In the genomic region with DNA sequence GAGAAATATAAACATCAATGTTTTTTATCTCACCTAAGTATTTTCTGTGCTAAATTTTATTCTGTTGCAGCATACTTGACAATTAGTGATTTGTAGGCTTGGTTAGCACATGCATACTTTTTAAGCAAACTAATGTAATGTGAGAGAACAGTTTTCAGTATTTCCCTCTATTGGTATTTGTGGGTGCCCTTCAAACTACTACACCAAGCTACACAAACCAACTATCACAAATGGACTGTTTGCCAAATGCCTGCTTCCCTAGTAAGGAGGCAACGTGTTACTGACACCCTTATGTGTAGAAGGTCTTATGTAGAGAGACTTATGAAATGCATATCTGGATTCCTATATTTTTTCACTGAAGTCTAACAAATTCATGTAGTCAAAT, we compare ENCODE assay signal across 9 cellular contexts.
DNase-seq lines count a peak whose midpoint lies in the region; ATAC-seq and TF ChIP-seq lines count a peak whose summit lies in the region.
"Had no signal": no experiment of that assay in that cellular context is flagged by ENCODE, and none has a peak within 500 bp of the region (broad histone marks: within the 10 kb centered on the region; RNA-seq: fewer than 3 reads in every experiment).

No MANE protein-coding gene starts in this region.

- H3K36me3 Mint-ChIP-seq in naive B cell (no peaks in the 10 kb centered on the region), WTC11 (no peaks in the 10 kb centered on the region)
- H3K36me3 Mint-ChIP-seq: stimulated activated effector memory CD8-positive, alpha-beta T cell treated with anti-CD3 and anti-CD28 coated beads, Interleukin-12 subunit alpha, Interleukin-12 subunit beta, amount 100 ng/mL, for 72 hours had no signal

- intact Hi-C loops in upper lobe of right lung (cut with DNase I): no loop called here

- H3K9me3 Mint-ChIP-seq in naive B cell: no peaks in the 10 kb centered on the region
- no peaks in the 10 kb centered on the region for H3K9me3 Mint-ChIP-seq in WTC11
- H3K9me3 Mint-ChIP-seq: stimulated activated effector memory CD8-positive, alpha-beta T cell treated with anti-CD3 and anti-CD28 coated beads, Interleukin-12 subunit alpha, Interleukin-12 subunit beta, amount 100 ng/mL, for 72 hours had no signal

- H3K27me3 Mint-ChIP-seq in naive B cell (no peaks in the 10 kb centered on the region), WTC11 (ENCODE audit: low read depth) (peaks cover 15% of the 10 kb centered on the region)

- POLR2A ChIA-PET in WTC11 (lab: Charles Lee): no interaction called here

- H3K4me3 ChIP-seq in upper lobe of right lung: no peak overlapping the region

- H3K4me3 Mint-ChIP-seq in naive B cell: peak overlapping the region in 2 of 8 donors; percentile 51 to 59
- no peak overlapping the region for H3K4me3 Mint-ChIP-seq in WTC11
- H3K4me3 Mint-ChIP-seq: stimulated activated effector memory CD8-positive, alpha-beta T cell treated with anti-CD3 and anti-CD28 coated beads, Interleukin-12 subunit alpha, Interleukin-12 subunit beta, amount 100 ng/mL, for 72 hours had no signal

- H3K27ac Mint-ChIP-seq in naive B cell (peak overlapping the region in 3 of 6 donors; percentile 24 to 80 (median 76)), WTC11 (no peak overlapping the region)
- H3K27ac Mint-ChIP-seq: stimulated activated effector memory CD8-positive, alpha-beta T cell treated with anti-CD3 and anti-CD28 coated beads, Interleukin-12 subunit alpha, Interleukin-12 subunit beta, amount 100 ng/mL, for 72 hours had no signal

- DNase-seq in naive B cell: peak; percentile 6
- DNase-seq in COR-L47 (lab: John Stamatoyannopoulos, UW): no peak
- DNase-seq in upper lobe of right lung: no peak
- no peak for DNase-seq in WTC11 (ENCODE audit: low spot score)
- no peak for DNase-seq in T-helper 1 cell

- peaks cover 20 to 24% (median 23%) of the 10 kb centered on the region in 3 donors for H3K4me1 Mint-ChIP-seq in naive B cell
- peaks cover 15% of the 10 kb centered on the region for H3K4me1 Mint-ChIP-seq in WTC11
- H3K4me1 Mint-ChIP-seq: stimulated activated effector memory CD8-positive, alpha-beta T cell treated with anti-CD3 and anti-CD28 coated beads, Interleukin-12 subunit alpha, Interleukin-12 subunit beta, amount 100 ng/mL, for 72 hours had no signal

- H3K9me3 ChIP-seq in upper lobe of right lung: no peaks in the 10 kb centered on the region

- no peak overlapping the region for H3K27ac ChIP-seq in upper lobe of right lung

- peak; percentile 58 for ATAC-seq in GM18909 (IDR thresholded peaks at IDR 0.05; ENCODE audit: poor library complexity, unreplicated experiment)
- ATAC-seq in HG02610 (IDR thresholded peaks at IDR 0.05; ENCODE audit: unreplicated experiment): peak; percentile 29
- ATAC-seq in HG03521 (IDR thresholded peaks at IDR 0.05; ENCODE audit: unreplicated experiment): peak; percentile 24
- peak; percentile 42 to 51 for ATAC-seq in naive B cell (ENCODE audit: low read depth in 2 of 2)
- no peak for ATAC-seq in upper lobe of right lung
- no peak for ATAC-seq in WTC11

- no peaks in the 10 kb centered on the region for H3K27me3 ChIP-seq in upper lobe of right lung

- H3K4me1 ChIP-seq in upper lobe of right lung: no peaks in the 10 kb centered on the region

- H3K36me3 ChIP-seq in upper lobe of right lung: no peaks in the 10 kb centered on the region

- CTCF ChIA-PET in WTC11 (lab: Charles Lee): no interaction called here

- no peak for TF ChIP-seq CTCF in upper lobe of right lung (IDR thresholded peaks at IDR 0.05)
- no peak for TF ChIP-seq CTCF in WTC11 (IDR thresholded peaks at IDR 0.05)

TF ChIP-seq in WTC11, 78 proteins besides CTCF, POLR2A, EP300 and RAD21:
- TF ChIP-seq NFATC4 (CRISPR knock-in tag; IDR thresholded peaks at IDR 0.05): no peak
- TF ChIP-seq, protein P1, sequence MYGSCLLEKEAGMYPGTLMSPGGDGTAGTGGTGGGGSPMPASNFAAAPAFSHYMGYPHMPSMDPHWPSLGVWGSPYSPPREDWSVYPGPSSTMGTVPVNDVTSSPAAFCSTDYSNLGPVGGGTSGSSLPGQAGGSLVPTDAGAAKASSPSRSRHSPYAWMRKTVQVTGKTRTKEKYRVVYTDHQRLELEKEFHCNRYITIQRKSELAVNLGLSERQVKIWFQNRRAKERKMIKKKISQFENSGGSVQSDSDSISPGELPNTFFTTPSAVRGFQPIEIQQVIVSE (CRISPR knock-in tag; IDR thresholded peaks at IDR 0.05; ENCODE audit: borderline replicate concordance): no peak
- TF ChIP-seq, protein P2, sequence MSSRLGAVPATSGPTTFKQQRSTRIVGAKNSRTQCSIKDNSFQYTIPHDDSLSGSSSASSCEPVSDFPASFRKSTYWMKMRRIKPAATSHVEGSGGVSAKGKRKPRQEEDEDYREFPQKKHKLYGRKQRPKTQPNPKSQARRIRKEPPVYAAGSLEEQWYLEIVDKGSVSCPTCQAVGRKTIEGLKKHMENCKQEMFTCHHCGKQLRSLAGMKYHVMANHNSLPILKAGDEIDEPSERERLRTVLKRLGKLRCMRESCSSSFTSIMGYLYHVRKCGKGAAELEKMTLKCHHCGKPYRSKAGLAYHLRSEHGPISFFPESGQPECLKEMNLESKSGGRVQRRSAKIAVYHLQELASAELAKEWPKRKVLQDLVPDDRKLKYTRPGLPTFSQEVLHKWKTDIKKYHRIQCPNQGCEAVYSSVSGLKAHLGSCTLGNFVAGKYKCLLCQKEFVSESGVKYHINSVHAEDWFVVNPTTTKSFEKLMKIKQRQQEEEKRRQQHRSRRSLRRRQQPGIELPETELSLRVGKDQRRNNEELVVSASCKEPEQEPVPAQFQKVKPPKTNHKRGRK (CRISPR knock-in tag; IDR thresholded peaks at IDR 0.05; ENCODE audit: borderline replicate concordance): no peak
- no peak for TF ChIP-seq RELA (CRISPR knock-in tag; IDR thresholded peaks at IDR 0.05; ENCODE audit: borderline replicate concordance)
- TF ChIP-seq, protein P3, sequence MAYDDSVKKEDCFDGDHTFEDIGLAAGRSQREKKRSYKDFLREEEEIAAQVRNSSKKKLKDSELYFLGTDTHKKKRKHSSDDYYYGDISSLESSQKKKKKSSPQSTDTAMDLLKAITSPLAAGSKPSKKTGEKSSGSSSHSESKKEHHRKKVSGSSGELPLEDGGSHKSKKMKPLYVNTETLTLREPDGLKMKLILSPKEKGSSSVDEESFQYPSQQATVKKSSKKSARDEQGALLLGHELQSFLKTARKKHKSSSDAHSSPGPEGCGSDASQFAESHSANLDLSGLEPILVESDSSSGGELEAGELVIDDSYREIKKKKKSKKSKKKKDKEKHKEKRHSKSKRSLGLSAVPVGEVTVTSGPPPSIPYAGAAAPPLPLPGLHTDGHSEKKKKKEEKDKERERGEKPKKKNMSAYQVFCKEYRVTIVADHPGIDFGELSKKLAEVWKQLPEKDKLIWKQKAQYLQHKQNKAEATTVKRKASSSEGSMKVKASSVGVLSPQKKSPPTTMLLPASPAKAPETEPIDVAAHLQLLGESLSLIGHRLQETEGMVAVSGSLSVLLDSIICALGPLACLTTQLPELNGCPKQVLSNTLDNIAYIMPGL (CRISPR knock-in tag; IDR thresholded peaks at IDR 0.05): no peak
- TF ChIP-seq, protein P4, sequence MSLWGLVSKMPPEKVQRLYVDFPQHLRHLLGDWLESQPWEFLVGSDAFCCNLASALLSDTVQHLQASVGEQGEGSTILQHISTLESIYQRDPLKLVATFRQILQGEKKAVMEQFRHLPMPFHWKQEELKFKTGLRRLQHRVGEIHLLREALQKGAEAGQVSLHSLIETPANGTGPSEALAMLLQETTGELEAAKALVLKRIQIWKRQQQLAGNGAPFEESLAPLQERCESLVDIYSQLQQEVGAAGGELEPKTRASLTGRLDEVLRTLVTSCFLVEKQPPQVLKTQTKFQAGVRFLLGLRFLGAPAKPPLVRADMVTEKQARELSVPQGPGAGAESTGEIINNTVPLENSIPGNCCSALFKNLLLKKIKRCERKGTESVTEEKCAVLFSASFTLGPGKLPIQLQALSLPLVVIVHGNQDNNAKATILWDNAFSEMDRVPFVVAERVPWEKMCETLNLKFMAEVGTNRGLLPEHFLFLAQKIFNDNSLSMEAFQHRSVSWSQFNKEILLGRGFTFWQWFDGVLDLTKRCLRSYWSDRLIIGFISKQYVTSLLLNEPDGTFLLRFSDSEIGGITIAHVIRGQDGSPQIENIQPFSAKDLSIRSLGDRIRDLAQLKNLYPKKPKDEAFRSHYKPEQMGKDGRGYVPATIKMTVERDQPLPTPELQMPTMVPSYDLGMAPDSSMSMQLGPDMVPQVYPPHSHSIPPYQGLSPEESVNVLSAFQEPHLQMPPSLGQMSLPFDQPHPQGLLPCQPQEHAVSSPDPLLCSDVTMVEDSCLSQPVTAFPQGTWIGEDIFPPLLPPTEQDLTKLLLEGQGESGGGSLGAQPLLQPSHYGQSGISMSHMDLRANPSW (CRISPR knock-in tag; conservative IDR thresholded peaks at IDR 0.05; ENCODE audit: low read depth): no peak

Comparison
In these comparisons a context has a peak if more than half of its experiments do, and no peak if none do; other contexts are left out.
1. ATAC-seq: peak in GM18909 (single experiment), HG02610 (single experiment), HG03521 (single experiment) and naive B cell (2 of 2); none in upper lobe of right lung (single experiment) and WTC11 (single experiment).